ENCODE assay signal across 8 cellular contexts in the genomic region with DNA sequence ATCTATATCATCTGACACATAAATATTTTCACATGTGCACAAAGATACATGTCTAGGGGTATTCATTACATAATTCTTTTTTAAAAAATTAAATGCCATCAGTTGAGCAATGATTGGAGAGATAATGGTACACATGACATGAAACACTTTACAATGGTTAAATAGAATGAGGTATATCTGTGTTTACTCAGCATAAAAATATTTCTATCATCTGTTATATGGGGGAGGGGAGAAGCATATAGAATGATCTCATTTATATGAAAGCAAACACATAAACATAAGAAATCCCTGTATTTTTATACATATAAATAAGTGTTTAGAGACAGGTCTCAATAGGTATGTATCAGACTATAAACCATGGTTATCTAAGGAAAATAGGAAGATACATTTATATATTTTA.
"Had no signal": no experiment of that assay in that cellular context is flagged by ENCODE, and none has a peak within 500 bp of the region (broad histone marks: within the 10 kb centered on the region; RNA-seq: fewer than 3 reads in every experiment).

No MANE protein-coding gene starts in this region.

- H3K4me3 ChIP-seq: GM23338 had no signal

- DNase-seq: H9, HCEC 1CT, KBM-7 had no signal

- H2AFZ ChIP-seq: GM23338 had no signal

- ATAC-seq: GM23338, HepG2 had no signal

- FAIRE-seq: H1, H54, HepG2 had no signal

- H3K4me2 ChIP-seq: GM23338 had no signal

- H3K27ac ChIP-seq: HL-60 had no signal
